In genomic region chr14:91867316-91867988, GRCh38 we compare ENCODE assay signal across 10 cellular contexts. TPM values are rescaled to one million over a fixed set of nuclear protein-coding genes. Genes with fewer than 3 reads are reported as not detected.
A peak's percentile ranks its signal among the peaks of the same experiment; 100 is the strongest.
DNase-seq lines count a peak whose midpoint lies in the region; ATAC-seq and TF ChIP-seq lines count a peak whose summit lies in the region.
"Had no signal": no experiment of that assay in that cellular context is flagged by ENCODE, and none has a peak within 500 bp of the region (broad histone marks: within the 10 kb centered on the region; RNA-seq: fewer than 3 reads in every experiment).

TC2N (minus strand) TSS chr14:91867536; CDS start chr14:91813769, 53,767 bp downstream.

- CTCF ChIA-PET in CD4-positive, alpha-beta T cell (lab: Charles Lee), result interaction anchor here (0.8 to 1.5 kb wide), 5 partner anchors 9 to 44 kb away, joined by 3 to 5 read pairs (median 3); no protein-coding TSS in a partner anchor

- POLR2A ChIA-PET in CD4-positive, alpha-beta T cell (lab: Charles Lee), result interaction anchor here (0.5 to 2.7 kb wide), 25 partner anchors 9 to 1611 kb away, joined by 3 to 21 read pairs (median 5); partner anchors contain the start of genes ATXN3, PSMC1 and TRIP11
- POLR2A ChIA-PET in naive thymus-derived CD8-positive, alpha-beta T cell (lab: Charles Lee), result interaction anchor here (0.6 to 12.3 kb wide), 23 partner anchors 8 to 1485 kb away, joined by 3 to 317 read pairs (median 4); partner anchors contain the start of genes PPP4R3A and RPS6KA5

- H3K4me3 Mint-ChIP-seq in CD4-positive, alpha-beta T cell, result peak within 1 kb of the TSS; percentile 96
- H3K4me3 Mint-ChIP-seq in IgD-negative memory B cell, result peak within 1 kb of the TSS; percentile 64 to 91 (median 79)
- H3K4me3 Mint-ChIP-seq in naive thymus-derived CD8-positive, alpha-beta T cell, result peak within 1 kb of the TSS; percentile 82 to 99 (median 95)
- H3K4me3 Mint-ChIP-seq: brain had no signal

- H3K4me3 ChIP-seq in MG63, result no peak within 1 kb of the TSS

- TF ChIP-seq CTCF in CD4-positive, alpha-beta T cell (IDR thresholded peaks at IDR 0.05), result no peak

- H3K27me3 Mint-ChIP-seq in CD4-positive, alpha-beta T cell, result no peaks in the 10 kb centered on the region
- no peaks in the 10 kb centered on the region for H3K27me3 Mint-ChIP-seq in IgD-negative memory B cell
- no peaks in the 10 kb centered on the region for H3K27me3 Mint-ChIP-seq in naive thymus-derived CD8-positive, alpha-beta T cell
- H3K27me3 Mint-ChIP-seq: brain had no signal

- peaks cover 89% of the 10 kb centered on the region for H3K4me1 Mint-ChIP-seq in CD4-positive, alpha-beta T cell (ENCODE audit: low read depth)
- H3K4me1 Mint-ChIP-seq in IgD-negative memory B cell, result peaks cover 32 to 35% (median 33%) of the 10 kb centered on the region in 3 donors
- H3K4me1 Mint-ChIP-seq in naive thymus-derived CD8-positive, alpha-beta T cell, result peaks cover 36 to 93% (median 86%) of the 10 kb centered on the region in 4 donors

- peak; percentile 28 for ATAC-seq in CD4-positive, alpha-beta T cell (ENCODE audit: poor library complexity)
- peak; percentile 41 to 53 for ATAC-seq in naive thymus-derived CD8-positive, alpha-beta T cell

- H3K27ac ChIP-seq in CD4-positive, alpha-beta T cell (ENCODE audit: low read depth, low read length), result peak within 1 kb of the TSS; percentile 97

- H3K36me3 Mint-ChIP-seq in CD4-positive, alpha-beta T cell (ENCODE audit: low read depth), result peaks cover 38% of the 10 kb centered on the region
- H3K36me3 Mint-ChIP-seq in IgD-negative memory B cell, result no peaks in the 10 kb centered on the region
- peaks cover 8 to 16% (median 13%) of the 10 kb centered on the region in 3 donors for H3K36me3 Mint-ChIP-seq in naive thymus-derived CD8-positive, alpha-beta T cell
- H3K36me3 Mint-ChIP-seq: brain had no signal

- intact Hi-C loops in CD4-positive, alpha-beta T cell (cut with DNase I, micrococcal nuclease), result loop anchor here (2.0 to 10.0 kb wide), 4 partner anchors 31 to 1473 kb away; partner anchors contain the start of gene CALM1 (in 1 of the 2)

- H3K36me3 ChIP-seq in MG63, result no peaks in the 10 kb centered on the region

- no peaks in the 10 kb centered on the region for H3K9me3 ChIP-seq in CD4-positive, alpha-beta T cell (ENCODE audit: control insufficient read depth, low read length)
- H3K9me3 ChIP-seq in MG63, result no peaks in the 10 kb centered on the region

- peak in 9 of 10 experiments; percentile 25 to 61 (median 44) for DNase-seq in CD4-positive, alpha-beta T cell
- peak; percentile 52 for DNase-seq in activated naive CD4-positive, alpha-beta T cell treated with Interleukin-2 at 50 U/mL for 16 hours
- DNase-seq in naive thymus-derived CD8-positive, alpha-beta T cell, result peak in 8 of 10 donors; percentile 28 to 76 (median 56)
- DNase-seq in MG63 (no peak), NCI-H1417 treated with DMSO at 0.1 percent for 48 hours (lab: John Stamatoyannopoulos, UW) (no peak), cerebellar nuclear complex (lab: John Stamatoyannopoulos, UW) (no peak), NCI-H510A (lab: John Stamatoyannopoulos, UW) (no peak)
- DNase-seq: EL had no signal

- H3K9me3 Mint-ChIP-seq in CD4-positive, alpha-beta T cell, result no peaks in the 10 kb centered on the region
- H3K9me3 Mint-ChIP-seq in IgD-negative memory B cell, result no peaks in the 10 kb centered on the region
- no peaks in the 10 kb centered on the region for H3K9me3 Mint-ChIP-seq in naive thymus-derived CD8-positive, alpha-beta T cell

- no peaks in the 10 kb centered on the region for H3K27me3 ChIP-seq in CD4-positive, alpha-beta T cell (ENCODE audit: control insufficient read depth, insufficient read depth, low read length)
- no peaks in the 10 kb centered on the region for H3K27me3 ChIP-seq in MG63

- peak within 1 kb of the TSS; percentile 95 for H3K27ac Mint-ChIP-seq in CD4-positive, alpha-beta T cell
- peak within 1 kb of the TSS in 2 of 3 donors; percentile 41 for H3K27ac Mint-ChIP-seq in IgD-negative memory B cell
- H3K27ac Mint-ChIP-seq in naive thymus-derived CD8-positive, alpha-beta T cell, result peak within 1 kb of the TSS; percentile 96 to 100 (median 98)
- H3K27ac Mint-ChIP-seq: brain had no signal

RNA-seq across cellular contexts. Expression of gene TC2N, which starts in this region (rescaled TPM):
- total RNA-seq in CD4-positive, alpha-beta T cell, result 100 to 1,000 TPM; 129 to 138 TPM
- polyA plus RNA-seq in IgD-negative memory B cell, result 8.9 TPM
- total RNA-seq in naive thymus-derived CD8-positive, alpha-beta T cell, result 100 to 1,000 TPM; 298 to 309 TPM
- 100 to 1,000 TPM; 125 to 167 (median 160) TPM for polyA plus RNA-seq in naive thymus-derived CD8-positive, alpha-beta T cell
- 0.53 TPM in 1 of 2 replicates, not detected in the other for total RNA-seq in MG63 (2014; rRNA removed; shearing (Covaris generic); ENCODE audit: low replicate concordance)

Comparison
In these comparisons a context has a peak if more than half of its experiments do, and no peak if none do; other contexts are left out.
1. RNA of gene TC2N (total RNA-seq): 298 to 309 TPM in naive thymus-derived CD8-positive, alpha-beta T cell and 129 to 138 TPM in CD4-positive, alpha-beta T cell; 0.53 TPM in MG63; every median in the first group is over 10 times any median in the second.
2. RNA of gene TC2N (polyA plus RNA-seq): 125 to 167 TPM in naive thymus-derived CD8-positive, alpha-beta T cell; 8.9 TPM in IgD-negative memory B cell (single experiment); every median in the first group is over 10 times any median in the second.
3. DNase-seq: peak in CD4-positive, alpha-beta T cell (9 of 10), activated naive CD4-positive, alpha-beta T cell treated with Interleukin-2 at 50 U/mL for 16 hours (single experiment) and naive thymus-derived CD8-positive, alpha-beta T cell (8 of 10); none in MG63 (single experiment), NCI-H1417 treated with DMSO at 0.1 percent for 48 hours (single experiment), cerebellar nuclear complex (0 of 2) and NCI-H510A (single experiment).
4. H3K27ac Mint-ChIP-seq: peak in every context shown above with its lines; median percentile 98 in naive thymus-derived CD8-positive, alpha-beta T cell; 95 in CD4-positive, alpha-beta T cell; 41 in IgD-negative memory B cell.
5. Peak in every context shown above with its lines, with median percentiles within 50 percentile points of each other: H3K4me3 Mint-ChIP-seq.